Comparison of ENCODE assay signal across 25 cellular contexts in the genomic region with DNA sequence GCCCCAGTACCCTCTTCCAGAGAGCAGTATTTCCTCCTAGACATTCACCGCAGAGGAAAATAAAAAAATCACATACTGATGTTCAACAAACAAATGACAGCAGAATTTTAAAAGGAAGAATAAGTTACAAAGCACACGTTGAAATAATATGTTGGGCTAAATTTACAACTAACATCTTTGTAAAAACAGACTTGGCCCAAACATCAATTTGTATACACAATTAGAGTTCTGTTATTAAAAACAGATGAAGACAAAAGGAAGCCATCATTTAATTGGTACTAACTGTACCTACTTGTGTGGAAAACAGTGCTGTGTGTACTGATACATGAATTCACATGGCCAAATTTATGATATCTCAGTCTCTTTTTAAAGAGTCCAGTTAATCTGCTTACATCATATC. TPM values are rescaled to one million over a fixed set of nuclear protein-coding genes. Genes with fewer than 3 reads are reported as not detected.
"Had no signal": no experiment of that assay in that cellular context is flagged by ENCODE, and none has a peak within 500 bp of the region (broad histone marks: within the 10 kb centered on the region; RNA-seq: fewer than 3 reads in every experiment).

No MANE protein-coding gene starts in this region.

- H3K36me3 ChIP-seq: left ventricle myocardium inferior, neural progenitor cell, neutrophil, right atrium auricular region, right lobe of liver, suprapubic skin, tibial nerve, uterus had no signal

- H3K9me3 ChIP-seq: neutrophil, right atrium auricular region, right lobe of liver, suprapubic skin, uterus had no signal

- H3K27ac ChIP-seq: left ventricle myocardium inferior, neural progenitor cell, neutrophil, parathyroid adenoma, right atrium auricular region, right lobe of liver, suprapubic skin, tibial nerve, uterus had no signal

- DNase-seq: islet precursor cell; left ventricle myocardium inferior; mesendoderm; naive B cell; natural killer cell; nephron progenitor cell; occipital lobe; right lobe of liver; stimulated activated CD4-positive, alpha-beta T cell treated with anti-CD3 and anti-CD28 coated beads, Interleukin-1b, Interleukin-23, amount 100 ng/mL, for 48 hours; stimulated activated CD4-positive, alpha-beta T cell treated with anti-CD3 and anti-CD28 coated beads, Interleukin-2, amount 100 ng/mL, for 48 hours; stimulated activated CD4-positive, alpha-beta T cell treated with anti-CD3 and anti-CD28 coated beads, Interleukin-4, amount 100 ng/mL, for 4 hours; stimulated activated CD8-positive, alpha-beta memory T cell treated with anti-CD3 and anti-CD28 coated beads, Interleukin-4, amount 100 ng/mL, for 48 hours; stimulated activated naive CD4-positive, alpha-beta T cell treated with Interleukin-2 at 50 U/mL for 16 hours; stimulated activated naive CD8-positive, alpha-beta T cell treated with anti-CD3 and anti-CD28 coated beads, Interleukin-15, amount 100 ng/mL, for 72 hours; uterus had no signal

- H3K4me3 ChIP-seq: left ventricle myocardium inferior, lung, neural progenitor cell, right atrium auricular region, right lobe of liver, smooth muscle cell, suprapubic skin, tibial nerve, uterus had no signal

- H2AFZ ChIP-seq: neural progenitor cell, parathyroid adenoma had no signal

- H3K9ac ChIP-seq: neural progenitor cell, parathyroid adenoma had no signal

- H3K4me1 ChIP-seq: left ventricle myocardium inferior, neural progenitor cell, right atrium auricular region, right lobe of liver, uterus had no signal

- H3K27me3 ChIP-seq: neural progenitor cell, right atrium auricular region, right lobe of liver, suprapubic skin, tibial nerve, uterus had no signal

- H3K79me2 ChIP-seq: parathyroid adenoma had no signal

- H3K4me2 ChIP-seq: neural progenitor cell, smooth muscle cell had no signal

RNA-seq across cellular contexts. Expression of a gene that starts 46.3 kb away (rescaled TPM):
- total RNA-seq: mononuclear cell, natural killer cell, pulmonary artery endothelial cell, right atrium auricular region had no signal
